ENCODE assay signal across 36 cellular contexts in the genomic region with DNA sequence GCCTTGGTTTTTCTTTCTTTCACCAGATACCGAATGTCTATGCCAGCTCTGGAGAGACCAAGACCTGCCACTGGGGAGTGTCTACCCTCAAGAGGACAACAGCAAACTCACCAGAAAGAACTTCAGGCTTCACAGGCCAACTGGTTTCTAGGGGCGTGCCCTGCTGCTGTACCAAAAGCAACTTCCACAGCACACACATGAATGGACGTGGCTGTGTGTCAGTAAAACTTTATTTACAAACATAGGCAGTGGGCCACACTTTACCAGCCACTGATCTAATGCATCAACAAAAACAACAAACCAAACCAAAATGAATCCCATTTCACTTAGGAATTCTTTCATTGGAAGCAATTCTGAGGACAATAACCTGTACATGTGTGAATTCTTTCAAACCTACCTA. TPM values are rescaled to one million over a fixed set of nuclear protein-coding genes. Genes with fewer than 3 reads are reported as not detected.
"Had no signal": no experiment of that assay in that cellular context is flagged by ENCODE, and none has a peak within 500 bp of the region (broad histone marks: within the 10 kb centered on the region; RNA-seq: fewer than 3 reads in every experiment).

No MANE protein-coding gene starts in this region.

- DNase-seq: dorsolateral prefrontal cortex; effector CD4-positive, alpha-beta T cell; foreskin fibroblast; gastrocnemius medialis; heart left ventricle; left cardiac atrium; left lung; mesenchymal stem cell; mucosa of descending colon; naive B cell; stimulated activated CD4-positive, alpha-beta T cell treated with anti-CD3 and anti-CD28 coated beads, Interleukin-12 subunit alpha, Interleukin-12 subunit beta, amount 100 ng/mL, for 4 hours; stimulated activated CD4-positive, alpha-beta T cell treated with anti-CD3 and anti-CD28 coated beads, Interleukin-1b, Interleukin-23, amount 100 ng/mL, for 48 hours; stimulated activated CD4-positive, alpha-beta T cell treated with anti-CD3 and anti-CD28 coated beads, Interleukin-4, amount 100 ng/mL, for 1 hour; stimulated activated CD8-positive, alpha-beta memory T cell treated with anti-CD3 and anti-CD28 coated beads, Interleukin-4, amount 100 ng/mL, for 48 hours; stimulated activated naive CD4-positive, alpha-beta T cell; stimulated activated naive CD8-positive, alpha-beta T cell treated with anti-CD3 and anti-CD28 coated beads, Interleukin-15, amount 100 ng/mL, for 72 hours; transverse colon had no signal

- H3K9ac ChIP-seq: parathyroid adenoma had no signal

- H3K27ac ChIP-seq: epithelial cell of prostate, gastrocnemius medialis, heart left ventricle, hepatocyte, left lung, neutrophil, parathyroid adenoma, suprapubic skin, transverse colon, vagina had no signal

- ATAC-seq: esophagus mucosa; gastrocnemius medialis; heart left ventricle; left cardiac atrium; left lung; mucosa of descending colon; sciatic nerve; stimulated activated naive CD8-positive, alpha-beta T cell treated with anti-CD3 and anti-CD28 coated beads, Interleukin-15, amount 100 ng/mL, for 72 hours had no signal

- H3K4me3 ChIP-seq: dorsolateral prefrontal cortex, gastrocnemius medialis, heart left ventricle, hepatocyte, left lung, mucosa of descending colon, smooth muscle cell, suprapubic skin, transverse colon, vagina had no signal

- H3K4me1 Mint-ChIP-seq: mesothelial cell of epicardium, naive B cell had no signal

- H3K9me3 ChIP-seq: gastrocnemius medialis, heart left ventricle, left lung, mucosa of descending colon, neutrophil, suprapubic skin, transverse colon, vagina had no signal

- H2AFZ ChIP-seq: hepatocyte, parathyroid adenoma had no signal

- H3K4me1 ChIP-seq: gastrocnemius medialis, left lung, parathyroid adenoma, suprapubic skin, transverse colon, vagina had no signal

- H3K4me2 ChIP-seq: hepatocyte, smooth muscle cell had no signal

- H3K4me3 Mint-ChIP-seq: mesothelial cell of epicardium; naive B cell; stimulated activated naive CD8-positive, alpha-beta T cell treated with anti-CD3 and anti-CD28 coated beads, Interleukin-15, amount 100 ng/mL, for 72 hours had no signal

- H3K9me3 Mint-ChIP-seq: mesothelial cell of epicardium; stimulated activated naive CD8-positive, alpha-beta T cell treated with anti-CD3 and anti-CD28 coated beads, Interleukin-15, amount 100 ng/mL, for 72 hours had no signal

- FAIRE-seq: colon had no signal

- H3K27ac Mint-ChIP-seq: mesothelial cell of epicardium; naive B cell; progenitor cell of endocrine pancreas; stimulated activated naive CD8-positive, alpha-beta T cell treated with anti-CD3 and anti-CD28 coated beads, Interleukin-15, amount 100 ng/mL, for 72 hours had no signal

- H3K27me3 Mint-ChIP-seq: naive B cell; progenitor cell of endocrine pancreas; stimulated activated naive CD8-positive, alpha-beta T cell treated with anti-CD3 and anti-CD28 coated beads, Interleukin-15, amount 100 ng/mL, for 72 hours had no signal

- H3K27me3 ChIP-seq: dorsolateral prefrontal cortex, gastrocnemius medialis, heart left ventricle, hepatocyte, left lung, neutrophil, suprapubic skin, transverse colon, vagina had no signal

- H3K79me2 ChIP-seq: hepatocyte, parathyroid adenoma had no signal

RNA-seq across cellular contexts. Expression of a gene that starts 41.2 kb away (rescaled TPM):
- total RNA-seq: gastrocnemius medialis, glomerular endothelial cell, hepatocyte, lung microvascular endothelial cell, smooth muscle cell, transverse colon had no signal
- polyA plus RNA-seq: neural cell had no signal

RNA-seq across cellular contexts. Expression of a gene that starts 51.3 kb away (rescaled TPM):
- total RNA-seq: cerebellum, esophagus mucosa, gastrocnemius medialis, glomerular endothelial cell, hepatocyte, left cardiac atrium, left lung, lower leg skin, lung microvascular endothelial cell, omental fat pad, sciatic nerve, smooth muscle cell, suprapubic skin, transverse colon, ureter, vagina had no signal
- polyA plus RNA-seq: heart left ventricle, neural cell had no signal
